Comparison of ENCODE assay signal across 8 cellular contexts in genomic region chr6:107488875-107489635, GRCh38. TPM values are rescaled to one million over a fixed set of nuclear protein-coding genes. Genes with fewer than 3 reads are reported as not detected.
DNase-seq lines count a peak whose midpoint lies in the region; ATAC-seq and TF ChIP-seq lines count a peak whose summit lies in the region.

No MANE protein-coding gene starts in this region.

- H3K4me1 ChIP-seq in foreskin keratinocyte (no peaks in the 10 kb centered on the region), aorta (ENCODE audit: control insufficient read depth in 1 of 2, insufficient read depth in 2 of 2, low read length in 2 of 2) (peaks cover 1 to 5% of the 10 kb centered on the region in 2 donors)

- no peaks in the 10 kb centered on the region for H3K9me3 Mint-ChIP-seq in neural crest cell

- no peaks in the 10 kb centered on the region for H3K9me3 ChIP-seq in aorta (ENCODE audit: control insufficient read depth, low read length)

- DNase-seq in NCI-H1417 (lab: John Stamatoyannopoulos, UW) (peak in 2 of 3 experiments; percentile 76 to 81), NCI-H1417 treated with DMSO at 0.1 percent for 48 hours (lab: John Stamatoyannopoulos, UW) (no peak), NCI-H1092 treated with DMSO at 0.1 percent for 48 hours (lab: John Stamatoyannopoulos, UW) (peak; percentile 53), foreskin keratinocyte (peak; percentile 8 to 25), neural crest cell (ENCODE audit: low read depth, low spot score) (peak; percentile 53), aorta (peak; percentile 56 to 85)
- peak; percentile 41 to 52 for DNase-seq in activated T-cell treated with anti-CD3 and anti-CD28 coated beads, Interleukin-2, amount 50 U/mL, for 48 hours

- H3K27ac ChIP-seq in foreskin keratinocyte (no peak overlapping the region), aorta (ENCODE audit: low read depth in 1 of 2, low read length in 2 of 2) (peak overlapping the region in 1 of 2 donors; percentile 39)

- peak overlapping the region; percentile 58 to 80 for H3K4me3 ChIP-seq in aorta (ENCODE audit: low read length in 2 of 2)

- WGBS in aorta, 2 donors = 1% methylated on average over 41 to 51 of the region's 51 CpGs

- H3K36me3 Mint-ChIP-seq in neural crest cell (ENCODE audit: low read depth) = no peaks in the 10 kb centered on the region

- H3K36me3 ChIP-seq in aorta (ENCODE audit: control insufficient read depth in 1 of 2, insufficient read depth in 2 of 2, low read length in 1 of 2) = no peaks in the 10 kb centered on the region

- ATAC-seq in foreskin keratinocyte (peak; percentile 32), aorta (ENCODE audit: low FRiP score) (peak; percentile 49), GM19455 (IDR thresholded peaks at IDR 0.05; ENCODE audit: unreplicated experiment) (no peak)

- peaks cover 13% of the 10 kb centered on the region for H3K4me1 Mint-ChIP-seq in neural crest cell

- H3K27ac Mint-ChIP-seq in neural crest cell (ENCODE audit: unreplicated experiment) = peak overlapping the region; percentile 97

- H3K27me3 ChIP-seq in foreskin keratinocyte (peaks cover 93% of the 10 kb centered on the region), aorta (ENCODE audit: control insufficient read depth in 1 of 2, insufficient read depth in 2 of 2, low read length in 1 of 2) (no peaks in the 10 kb centered on the region)

- TF ChIP-seq CTCF in foreskin keratinocyte (conservative IDR thresholded peaks at IDR 0.05) = no peak
- no peak for TF ChIP-seq CTCF in neural crest cell (conservative IDR thresholded peaks at IDR 0.05)

- H3K27me3 Mint-ChIP-seq in neural crest cell (ENCODE audit: low read depth) = peaks cover 30% of the 10 kb centered on the region

- intact Hi-C loops in aorta (cut with DNase I) = loop anchor here in 1 of 2 donors (2.0 kb wide), 1 partner anchor 28 kb away; no protein-coding TSS in a partner anchor

- peak overlapping the region; percentile 100 for H3K4me3 Mint-ChIP-seq in neural crest cell

RNA-seq across cellular contexts. Expression of gene SOBP, which starts 0.9 kb away (rescaled TPM):
- total RNA-seq in foreskin keratinocyte (not detected in 2 replicates), neural crest cell (23.0 and 24.0 TPM in 2 replicates), aorta (10 to 100 TPM; 18.6 to 20.2 TPM)
- polyA plus RNA-seq in foreskin keratinocyte (not detected in 2 replicates), aorta (1 to 10 TPM; 8.2 to 9.0 TPM)

RNA-seq across cellular contexts. Expression of gene PDSS2, which starts 29.7 kb away (rescaled TPM):
- total RNA-seq in foreskin keratinocyte (12.0 and 13.1 TPM in 2 replicates), neural crest cell (12.1 and 14.9 TPM in 2 replicates), aorta (10 to 100 TPM in 1 of 2 donors, 1 to 10 TPM in 1; 9.9 to 12.9 TPM)
- polyA plus RNA-seq in foreskin keratinocyte (8.7 and 9.2 TPM in 2 replicates), aorta (1 to 10 TPM; 5.3 to 8.1 TPM)

Comparison
In these comparisons a context has a peak if more than half of its experiments do, and no peak if none do; other contexts are left out.
1. RNA of gene SOBP, which starts 0.9 kb away (total RNA-seq): 23.0 to 24.0 TPM in neural crest cell and 18.6 to 20.2 TPM in aorta; not detected in foreskin keratinocyte; every median in the first group is over 10 times any median in the second.